Comparison of ENCODE assay signal across 11 cellular contexts in genomic region chr13:27352698-27353097, GRCh38.
DNase-seq lines count a peak whose midpoint lies in the region; ATAC-seq and TF ChIP-seq lines count a peak whose summit lies in the region.
"Had no signal": no experiment of that assay in that cellular context is flagged by ENCODE, and none has a peak within 500 bp of the region (broad histone marks: within the 10 kb centered on the region; RNA-seq: fewer than 3 reads in every experiment).

No MANE protein-coding gene starts in this region.

- H3K27ac Mint-ChIP-seq in stimulated activated effector memory CD8-positive, alpha-beta T cell treated with anti-CD3 and anti-CD28 coated beads, Interleukin-12 subunit alpha, Interleukin-12 subunit beta, amount 100 ng/mL, for 72 hours, result peak overlapping the region; percentile 76

- intact Hi-C loops in ovary (cut with DNase I), result no loop called here

- peak overlapping the region; percentile 71 for H3K27ac ChIP-seq in caudate nucleus (ENCODE audit: low read depth, low read length)
- H3K27ac ChIP-seq in ovary, result no peak overlapping the region
- H3K27ac ChIP-seq: gastrocnemius medialis had no signal

- no peaks in the 10 kb centered on the region for H3K9me3 ChIP-seq in ovary
- H3K9me3 ChIP-seq: gastrocnemius medialis had no signal

- no peak for TF ChIP-seq CTCF in ovary (IDR thresholded peaks at IDR 0.05)

- peak overlapping the region; percentile 48 for H3K4me3 Mint-ChIP-seq in stimulated activated effector memory CD8-positive, alpha-beta T cell treated with anti-CD3 and anti-CD28 coated beads, Interleukin-12 subunit alpha, Interleukin-12 subunit beta, amount 100 ng/mL, for 72 hours

- no peak overlapping the region for H3K4me3 ChIP-seq in ovary
- H3K4me3 ChIP-seq: gastrocnemius medialis had no signal

- no peak for TF ChIP-seq EP300 in ovary (IDR thresholded peaks at IDR 0.05)

- H3K36me3 Mint-ChIP-seq in stimulated activated effector memory CD8-positive, alpha-beta T cell treated with anti-CD3 and anti-CD28 coated beads, Interleukin-12 subunit alpha, Interleukin-12 subunit beta, amount 100 ng/mL, for 72 hours, result no peaks in the 10 kb centered on the region

- peaks cover 22% of the 10 kb centered on the region for H3K4me1 Mint-ChIP-seq in stimulated activated effector memory CD8-positive, alpha-beta T cell treated with anti-CD3 and anti-CD28 coated beads, Interleukin-12 subunit alpha, Interleukin-12 subunit beta, amount 100 ng/mL, for 72 hours

- ATAC-seq in GM18867 (IDR thresholded peaks at IDR 0.05; ENCODE audit: unreplicated experiment) (peak; percentile 13), HG03064 (IDR thresholded peaks at IDR 0.05; ENCODE audit: low read depth, unreplicated experiment) (peak; percentile 9), GM18861 (IDR thresholded peaks at IDR 0.05; ENCODE audit: unreplicated experiment) (no peak), HG03039 (IDR thresholded peaks at IDR 0.05; ENCODE audit: unreplicated experiment) (no peak)
- peak; percentile 4 for ATAC-seq in stimulated activated effector memory CD8-positive, alpha-beta T cell treated with anti-CD3 and anti-CD28 coated beads, Interleukin-12 subunit alpha, Interleukin-12 subunit beta, amount 100 ng/mL, for 72 hours
- ATAC-seq: gastrocnemius medialis had no signal

- H3K36me3 ChIP-seq in ovary, result no peaks in the 10 kb centered on the region
- H3K36me3 ChIP-seq: gastrocnemius medialis had no signal

- no peaks in the 10 kb centered on the region for H3K27me3 ChIP-seq in ovary
- H3K27me3 ChIP-seq: gastrocnemius medialis had no signal

- H3K4me1 ChIP-seq in ovary (ENCODE audit: insufficient read depth), result no peaks in the 10 kb centered on the region
- H3K4me1 ChIP-seq: gastrocnemius medialis had no signal

- TF ChIP-seq POLR2A in ovary (IDR thresholded peaks at IDR 0.05), result no peak

- no peak for DNase-seq in caudate nucleus (lab: John Stamatoyannopoulos, UW)
- no peak for DNase-seq in stimulated activated effector memory CD8-positive, alpha-beta T cell treated with anti-CD3 and anti-CD28 coated beads, Interleukin-12 subunit alpha, Interleukin-12 subunit beta, amount 100 ng/mL, for 72 hours (ENCODE audit: low spot score in 2 of 2)
- DNase-seq in ovary, result no peak
- DNase-seq: DMS 273 treated with DMSO at 0.1 percent for 48 hours, dorsolateral prefrontal cortex, gastrocnemius medialis, NCI-H187 had no signal

- peaks cover 4% of the 10 kb centered on the region for H3K9me3 Mint-ChIP-seq in stimulated activated effector memory CD8-positive, alpha-beta T cell treated with anti-CD3 and anti-CD28 coated beads, Interleukin-12 subunit alpha, Interleukin-12 subunit beta, amount 100 ng/mL, for 72 hours

- 74 to 80% (median 77%) methylated on average over 11 of the region's 11 CpGs for WGBS in ovary, 3 donors

Comparison
In these comparisons a context has a peak if more than half of its experiments do, and no peak if none do; other contexts are left out.
1. ATAC-seq: peak in GM18867 (single experiment), HG03064 (single experiment) and stimulated activated effector memory CD8-positive, alpha-beta T cell treated with anti-CD3 and anti-CD28 coated beads, Interleukin-12 subunit alpha, Interleukin-12 subunit beta, amount 100 ng/mL, for 72 hours (single experiment); none in GM18861 (single experiment) and HG03039 (single experiment).